ENCODE assay signal across 23 cellular contexts in genomic region chr19:46687438-46688145, GRCh38. TPM values are rescaled to one million over a fixed set of nuclear protein-coding genes. Genes with fewer than 3 reads are reported as not detected.
DNase-seq lines count a peak whose midpoint lies in the region; ATAC-seq and TF ChIP-seq lines count a peak whose summit lies in the region.
"Had no signal": no experiment of that assay in that cellular context is flagged by ENCODE, and none has a peak within 500 bp of the region (broad histone marks: within the 10 kb centered on the region; RNA-seq: fewer than 3 reads in every experiment).

No MANE protein-coding gene starts in this region.

- no peak overlapping the region for H3K27ac ChIP-seq in CD4-positive, CD25-positive, alpha-beta regulatory T cell (ENCODE audit: insufficient read depth, low read length, poor library complexity, severe bottlenecking)
- H3K27ac ChIP-seq: C4-2B, GM23248 had no signal

- H3K36me3 Mint-ChIP-seq in activated naive CD4-positive, alpha-beta T cell treated with anti-CD3 and anti-CD28 coated beads, Interleukin-2, amount 10 ng/mL, durations not matched to agents 7 days and 5 days = peaks cover 68% of the 10 kb centered on the region
- H3K36me3 Mint-ChIP-seq in activated naive CD4-positive, alpha-beta T cell treated with anti-CD3 and anti-CD28 coated beads, Interleukin-2, amount 50 U/mL, for 72 hours = peaks cover 15 to 27% of the 10 kb centered on the region in 2 donors
- peaks cover 37% of the 10 kb centered on the region for H3K36me3 Mint-ChIP-seq in CD4-positive, CD25-positive, alpha-beta regulatory T cell
- peaks cover 81% of the 10 kb centered on the region for H3K36me3 Mint-ChIP-seq in activated B cell treated with CpG ODN at 0.5 μM for 24 hours (ENCODE audit: low read depth)
- peaks cover 100% of the 10 kb centered on the region for H3K36me3 Mint-ChIP-seq in stimulated activated effector memory CD8-positive, alpha-beta T cell treated with anti-CD3 and anti-CD28 coated beads, Interleukin-12 subunit alpha, Interleukin-12 subunit beta, amount 100 ng/mL, for 72 hours

- no peak for TF ChIP-seq POLR2A in erythroblast (IDR thresholded peaks at IDR 0.05; ENCODE audit: low read length)

- no peak for TF ChIP-seq CTCF in activated B cell treated with CpG ODN at 0.5 μM for 24 hours (IDR thresholded peaks at IDR 0.05)

- CTCF ChIA-PET in activated naive CD4-positive, alpha-beta T cell treated with anti-CD3 and anti-CD28 coated beads, Interleukin-2, amount 10 ng/mL, durations not matched to agents 7 days and 5 days (lab: Charles Lee) = interaction anchor here (1.0 to 1.2 kb wide), 2 partner anchors 25 to 42 kb away, joined by 3 to 4 read pairs; no protein-coding TSS in a partner anchor
- CTCF ChIA-PET in activated B cell treated with CpG ODN at 0.5 μM for 24 hours (lab: Charles Lee) = interaction anchor here (0.9 to 2.0 kb wide), 2 partner anchors 17 to 25 kb away, joined by 3 to 6 read pairs; no protein-coding TSS in a partner anchor

- DNase-seq in activated naive CD4-positive, alpha-beta T cell treated with anti-CD3 and anti-CD28 coated beads, Interleukin-2, amount 10 ng/mL, durations not matched to agents 7 days and 5 days = no peak
- DNase-seq in activated naive CD4-positive, alpha-beta T cell treated with anti-CD3 and anti-CD28 coated beads, Interleukin-2, amount 50 U/mL, for 72 hours (ENCODE audit: low spot score in 2 of 2) = no peak
- no peak for DNase-seq in CD4-positive, CD25-positive, alpha-beta regulatory T cell
- DNase-seq in activated B cell treated with CpG ODN at 0.5 μM for 24 hours = no peak
- DNase-seq in stimulated activated effector memory CD8-positive, alpha-beta T cell treated with anti-CD3 and anti-CD28 coated beads, Interleukin-12 subunit alpha, Interleukin-12 subunit beta, amount 100 ng/mL, for 72 hours (ENCODE audit: low spot score in 2 of 2) = no peak
- no peak for DNase-seq in erythroblast (lab: John Stamatoyannopoulos, UW)
- DNase-seq in COLO829 (ENCODE audit: low spot score) = no peak
- DNase-seq: ACHN; CD8-positive, alpha-beta T cell; COR-L47; DMS 273 treated with DMSO at 0.1 percent for 48 hours; DMS53; DND-41; EL; GM23248; IMR-90 had no signal

- no peaks in the 10 kb centered on the region for H3K4me1 Mint-ChIP-seq in activated naive CD4-positive, alpha-beta T cell treated with anti-CD3 and anti-CD28 coated beads, Interleukin-2, amount 10 ng/mL, durations not matched to agents 7 days and 5 days
- peaks cover 0 to 8% (median under 1%) of the 10 kb centered on the region in 4 donors for H3K4me1 Mint-ChIP-seq in CD4-positive, CD25-positive, alpha-beta regulatory T cell
- H3K4me1 Mint-ChIP-seq in activated B cell treated with CpG ODN at 0.5 μM for 24 hours = peaks cover 2% of the 10 kb centered on the region
- no peaks in the 10 kb centered on the region for H3K4me1 Mint-ChIP-seq in stimulated activated effector memory CD8-positive, alpha-beta T cell treated with anti-CD3 and anti-CD28 coated beads, Interleukin-12 subunit alpha, Interleukin-12 subunit beta, amount 100 ng/mL, for 72 hours

- no peaks in the 10 kb centered on the region for H3K4me1 ChIP-seq in CD4-positive, CD25-positive, alpha-beta regulatory T cell (ENCODE audit: control insufficient read depth, insufficient read depth, low read length, poor library complexity, severe bottlenecking)
- H3K4me1 ChIP-seq: HAP-1 had no signal

- no peaks in the 10 kb centered on the region for H3K27me3 ChIP-seq in CD4-positive, CD25-positive, alpha-beta regulatory T cell (ENCODE audit: control insufficient read depth, insufficient read depth, low read length)

- no peak overlapping the region for H3K4me3 ChIP-seq in CD4-positive, CD25-positive, alpha-beta regulatory T cell (ENCODE audit: low read depth, low read length)
- H3K4me3 ChIP-seq: GM23248, HAP-1, K562 had no signal

- no peaks in the 10 kb centered on the region for H3K27me3 Mint-ChIP-seq in activated naive CD4-positive, alpha-beta T cell treated with anti-CD3 and anti-CD28 coated beads, Interleukin-2, amount 10 ng/mL, durations not matched to agents 7 days and 5 days
- no peaks in the 10 kb centered on the region for H3K27me3 Mint-ChIP-seq in CD4-positive, CD25-positive, alpha-beta regulatory T cell
- no peaks in the 10 kb centered on the region for H3K27me3 Mint-ChIP-seq in activated B cell treated with CpG ODN at 0.5 μM for 24 hours

- no peak for ATAC-seq in activated naive CD4-positive, alpha-beta T cell treated with anti-CD3 and anti-CD28 coated beads, Interleukin-2, amount 50 U/mL, for 72 hours
- ATAC-seq in CD4-positive, CD25-positive, alpha-beta regulatory T cell (ENCODE audit: low read depth in 2 of 2) = peak; percentile 22 to 35
- no peak for ATAC-seq in activated B cell treated with CpG ODN at 0.5 μM for 24 hours (ENCODE audit: low read depth)
- ATAC-seq in stimulated activated effector memory CD8-positive, alpha-beta T cell treated with anti-CD3 and anti-CD28 coated beads, Interleukin-12 subunit alpha, Interleukin-12 subunit beta, amount 100 ng/mL, for 72 hours = no peak
- ATAC-seq in HG02588 (IDR thresholded peaks at IDR 0.05; ENCODE audit: unreplicated experiment) = no peak
- ATAC-seq: CD8-positive, alpha-beta T cell; K562 had no signal

- H3K36me3 ChIP-seq in CD4-positive, CD25-positive, alpha-beta regulatory T cell (ENCODE audit: control insufficient read depth, insufficient read depth, low read length) = peaks cover 91% of the 10 kb centered on the region

- peak overlapping the region; percentile 42 for H3K27ac Mint-ChIP-seq in activated naive CD4-positive, alpha-beta T cell treated with anti-CD3 and anti-CD28 coated beads, Interleukin-2, amount 10 ng/mL, durations not matched to agents 7 days and 5 days
- no peak overlapping the region for H3K27ac Mint-ChIP-seq in activated naive CD4-positive, alpha-beta T cell treated with anti-CD3 and anti-CD28 coated beads, Interleukin-2, amount 50 U/mL, for 72 hours
- H3K27ac Mint-ChIP-seq in CD4-positive, CD25-positive, alpha-beta regulatory T cell = peak overlapping the region in 1 of 3 donors; percentile 48
- peak overlapping the region; percentile 59 for H3K27ac Mint-ChIP-seq in activated B cell treated with CpG ODN at 0.5 μM for 24 hours
- H3K27ac Mint-ChIP-seq in stimulated activated effector memory CD8-positive, alpha-beta T cell treated with anti-CD3 and anti-CD28 coated beads, Interleukin-12 subunit alpha, Interleukin-12 subunit beta, amount 100 ng/mL, for 72 hours = peak overlapping the region; percentile 34
- H3K27ac Mint-ChIP-seq: CD8-positive, alpha-beta T cell had no signal

- no peaks in the 10 kb centered on the region for H3K9me3 Mint-ChIP-seq in activated naive CD4-positive, alpha-beta T cell treated with anti-CD3 and anti-CD28 coated beads, Interleukin-2, amount 10 ng/mL, durations not matched to agents 7 days and 5 days
- no peaks in the 10 kb centered on the region for H3K9me3 Mint-ChIP-seq in activated naive CD4-positive, alpha-beta T cell treated with anti-CD3 and anti-CD28 coated beads, Interleukin-2, amount 50 U/mL, for 72 hours
- H3K9me3 Mint-ChIP-seq in CD4-positive, CD25-positive, alpha-beta regulatory T cell = peaks cover 0 to 2% (median 0%) of the 10 kb centered on the region in 7 donors
- no peaks in the 10 kb centered on the region for H3K9me3 Mint-ChIP-seq in activated B cell treated with CpG ODN at 0.5 μM for 24 hours
- H3K9me3 Mint-ChIP-seq in stimulated activated effector memory CD8-positive, alpha-beta T cell treated with anti-CD3 and anti-CD28 coated beads, Interleukin-12 subunit alpha, Interleukin-12 subunit beta, amount 100 ng/mL, for 72 hours = no peaks in the 10 kb centered on the region
- H3K9me3 Mint-ChIP-seq: CD8-positive, alpha-beta T cell had no signal

- H3K4me3 Mint-ChIP-seq in activated naive CD4-positive, alpha-beta T cell treated with anti-CD3 and anti-CD28 coated beads, Interleukin-2, amount 10 ng/mL, durations not matched to agents 7 days and 5 days = no peak overlapping the region
- H3K4me3 Mint-ChIP-seq in CD4-positive, CD25-positive, alpha-beta regulatory T cell = no peak overlapping the region
- no peak overlapping the region for H3K4me3 Mint-ChIP-seq in activated B cell treated with CpG ODN at 0.5 μM for 24 hours
- no peak overlapping the region for H3K4me3 Mint-ChIP-seq in stimulated activated effector memory CD8-positive, alpha-beta T cell treated with anti-CD3 and anti-CD28 coated beads, Interleukin-12 subunit alpha, Interleukin-12 subunit beta, amount 100 ng/mL, for 72 hours
- H3K4me3 Mint-ChIP-seq: CD8-positive, alpha-beta T cell had no signal

- intact Hi-C loops in activated B cell treated with CpG ODN at 0.5 μM for 24 hours (cut with micrococcal nuclease) = no loop called here

- POLR2A ChIA-PET in activated B cell treated with CpG ODN at 0.5 μM for 24 hours (lab: Charles Lee) = no interaction called here

- no peaks in the 10 kb centered on the region for H3K9me3 ChIP-seq in CD4-positive, CD25-positive, alpha-beta regulatory T cell (ENCODE audit: control insufficient read depth in 2 of 2, low read length in 2 of 2)
- H3K9me3 ChIP-seq: HAP-1 had no signal

RNA-seq across cellular contexts. Expression of gene DACT3, which starts 26.6 kb away (rescaled TPM):
- total RNA-seq in activated naive CD4-positive, alpha-beta T cell treated with anti-CD3 and anti-CD28 coated beads, Interleukin-2, amount 50 U/mL, for 72 hours = 10 to 100 TPM in 1 of 2 donors, 1 to 10 TPM in 1; 1.9 to 25.9 TPM
- not detected for total RNA-seq in CD4-positive, CD25-positive, alpha-beta regulatory T cell
- not detected for polyA plus RNA-seq in CD4-positive, CD25-positive, alpha-beta regulatory T cell
- total RNA-seq in activated B cell treated with CpG ODN at 0.5 μM for 24 hours = 0.49 and 0.75 TPM in 2 replicates
- total RNA-seq: CD8-positive, alpha-beta T cell had no signal

RNA-seq across cellular contexts. Expression of gene PRKD2, which starts 29.3 kb away (rescaled TPM):
- 100 to 1,000 TPM in 1 of 2 donors, 10 to 100 TPM in 1; 76.8 to 129 TPM for total RNA-seq in activated naive CD4-positive, alpha-beta T cell treated with anti-CD3 and anti-CD28 coated beads, Interleukin-2, amount 50 U/mL, for 72 hours
- total RNA-seq in CD4-positive, CD25-positive, alpha-beta regulatory T cell = 171 TPM
- 10 to 100 TPM; 37.0 to 54.5 (median 44.7) TPM for polyA plus RNA-seq in CD4-positive, CD25-positive, alpha-beta regulatory T cell
- 157 and 191 TPM in 2 replicates for total RNA-seq in activated B cell treated with CpG ODN at 0.5 μM for 24 hours

RNA-seq across cellular contexts. Expression of gene GNG8, which starts 51.6 kb away (rescaled TPM):
- total RNA-seq in activated naive CD4-positive, alpha-beta T cell treated with anti-CD3 and anti-CD28 coated beads, Interleukin-2, amount 50 U/mL, for 72 hours = 10 to 100 TPM in 1 of 2 donors, 1 to 10 TPM in 1; 5.2 to 17.4 TPM
- not detected for total RNA-seq in CD4-positive, CD25-positive, alpha-beta regulatory T cell
- polyA plus RNA-seq in CD4-positive, CD25-positive, alpha-beta regulatory T cell = 10 to 100 TPM in 1 of 4 donors, 1 to 10 TPM in 2, not detected in 1; 6.8 to 15.7 (median 8.6) TPM
- total RNA-seq in activated B cell treated with CpG ODN at 0.5 μM for 24 hours = 33.1 and 38.2 TPM in 2 replicates
- total RNA-seq: A172; CD8-positive, alpha-beta T cell; GM23248; H4; IMR-90; K562 had no signal
- polyA plus RNA-seq: BJ, GM23248, IMR-90 had no signal

RNA-seq across cellular contexts. Expression of gene FKRP, which starts 58.3 kb away (rescaled TPM):
- 1 to 10 TPM; 2.8 to 9.7 TPM for total RNA-seq in activated naive CD4-positive, alpha-beta T cell treated with anti-CD3 and anti-CD28 coated beads, Interleukin-2, amount 50 U/mL, for 72 hours
- 18.7 TPM for total RNA-seq in CD4-positive, CD25-positive, alpha-beta regulatory T cell
- 1 to 10 TPM; 2.7 to 4.9 (median 3.5) TPM for polyA plus RNA-seq in CD4-positive, CD25-positive, alpha-beta regulatory T cell
- 28.3 and 35.8 TPM in 2 replicates for total RNA-seq in activated B cell treated with CpG ODN at 0.5 μM for 24 hours

RNA-seq across cellular contexts. Expression of gene STRN4, which starts 58.7 kb away (rescaled TPM):
- total RNA-seq in activated naive CD4-positive, alpha-beta T cell treated with anti-CD3 and anti-CD28 coated beads, Interleukin-2, amount 50 U/mL, for 72 hours = 100 to 1,000 TPM in 1 of 2 donors, 10 to 100 TPM in 1; 67.3 to 117 TPM
- 121 TPM for total RNA-seq in CD4-positive, CD25-positive, alpha-beta regulatory T cell
- 10 to 100 TPM; 11.9 to 16.7 (median 15.0) TPM for polyA plus RNA-seq in CD4-positive, CD25-positive, alpha-beta regulatory T cell
- total RNA-seq in activated B cell treated with CpG ODN at 0.5 μM for 24 hours = 83.9 and 90.4 TPM in 2 replicates

Comparison
In these comparisons a context has a peak if more than half of its experiments do, and no peak if none do; other contexts are left out.
1. H3K27ac Mint-ChIP-seq: peak in activated naive CD4-positive, alpha-beta T cell treated with anti-CD3 and anti-CD28 coated beads, Interleukin-2, amount 10 ng/mL, durations not matched to agents 7 days and 5 days (single experiment), activated B cell treated with CpG ODN at 0.5 μM for 24 hours (single experiment) and stimulated activated effector memory CD8-positive, alpha-beta T cell treated with anti-CD3 and anti-CD28 coated beads, Interleukin-12 subunit alpha, Interleukin-12 subunit beta, amount 100 ng/mL, for 72 hours (single experiment); none in activated naive CD4-positive, alpha-beta T cell treated with anti-CD3 and anti-CD28 coated beads, Interleukin-2, amount 50 U/mL, for 72 hours (0 of 2).
2. ATAC-seq: peak in CD4-positive, CD25-positive, alpha-beta regulatory T cell (2 of 2); none in activated naive CD4-positive, alpha-beta T cell treated with anti-CD3 and anti-CD28 coated beads, Interleukin-2, amount 50 U/mL, for 72 hours (0 of 2), activated B cell treated with CpG ODN at 0.5 μM for 24 hours (single experiment), stimulated activated effector memory CD8-positive, alpha-beta T cell treated with anti-CD3 and anti-CD28 coated beads, Interleukin-12 subunit alpha, Interleukin-12 subunit beta, amount 100 ng/mL, for 72 hours (single experiment) and HG02588 (single experiment).